9 cellular contexts compared by ENCODE assay signal in genomic region chr6:116531675-116532570, GRCh38. TPM values are rescaled to one million over a fixed set of nuclear protein-coding genes. Genes with fewer than 3 reads are reported as not detected.
A peak's percentile ranks its signal among the peaks of the same experiment; 100 is the strongest.
DNase-seq lines count a peak whose midpoint lies in the region; ATAC-seq and TF ChIP-seq lines count a peak whose summit lies in the region.
"Had no signal": no experiment of that assay in that cellular context is flagged by ENCODE, and none has a peak within 500 bp of the region (broad histone marks: within the 10 kb centered on the region; RNA-seq: fewer than 3 reads in every experiment).

No MANE protein-coding gene starts in this region.

- peaks cover 38% of the 10 kb centered on the region for H3K4me1 ChIP-seq in OCI-LY3 (ENCODE audit: low read length)
- peaks cover 3% of the 10 kb centered on the region for H3K4me1 ChIP-seq in fibroblast of lung (ENCODE audit: control insufficient read depth, extremely low read depth, insufficient read depth, low read length)
- peaks cover 32% of the 10 kb centered on the region for H3K4me1 ChIP-seq in neural progenitor cell
- no peaks in the 10 kb centered on the region for H3K4me1 ChIP-seq in upper lobe of right lung

- DNase-seq in COLO668 (lab: John Stamatoyannopoulos, UW; ENCODE audit: unreplicated experiment) (peak; percentile 44), fibroblast of lung (ENCODE audit: low read depth in 2 of 2) (peak; percentile 62 to 86), neural progenitor cell (ENCODE audit: low spot score) (peak; percentile 77), upper lobe of right lung (no peak)
- DNase-seq in activated CD8-positive, alpha-beta memory T cell treated with anti-CD3 and anti-CD28 coated beads, Interleukin-2, amount 50 U/mL, for 4 hours, result peak; percentile 59

- H3K27me3 Mint-ChIP-seq in neural progenitor cell (ENCODE audit: insufficient read depth, low read depth), result peaks cover 3% of the 10 kb centered on the region

- no peaks in the 10 kb centered on the region for H3K36me3 Mint-ChIP-seq in neural progenitor cell

- no peaks in the 10 kb centered on the region for H3K79me2 ChIP-seq in OCI-LY3 (ENCODE audit: low read length)
- no peaks in the 10 kb centered on the region for H3K79me2 ChIP-seq in fibroblast of lung (ENCODE audit: control insufficient read depth, insufficient read depth, low read length)
- no peaks in the 10 kb centered on the region for H3K79me2 ChIP-seq in neural progenitor cell (ENCODE audit: low read depth)

- H3K27ac Mint-ChIP-seq in neural progenitor cell, result no peak overlapping the region
- H3K27ac Mint-ChIP-seq: T-helper 1 cell treated with Interleukin-12 subunit alpha and Interleukin-12 subunit beta and Interleukin-4 antibody, amounts not matched to agents 30 μg/mL and 1 μg/mL, for 36 hours had no signal

- H3K4me1 Mint-ChIP-seq in neural progenitor cell, result peaks cover 48% of the 10 kb centered on the region

- no peaks in the 10 kb centered on the region for H3K9me3 Mint-ChIP-seq in neural progenitor cell
- H3K9me3 Mint-ChIP-seq: T-helper 1 cell treated with Interleukin-12 subunit alpha and Interleukin-12 subunit beta and Interleukin-4 antibody, amounts not matched to agents 30 μg/mL and 1 μg/mL, for 36 hours had no signal

- H3K4me2 ChIP-seq in OCI-LY3 (ENCODE audit: low read length) (peak overlapping the region; percentile 28), fibroblast of lung (ENCODE audit: extremely low read depth, insufficient read depth, low read length) (no peak overlapping the region), neural progenitor cell (no peak overlapping the region)

- H3F3A ChIP-seq in neural progenitor cell (ENCODE audit: low read depth), result peaks cover 27% of the 10 kb centered on the region

- H4K20me1 ChIP-seq in OCI-LY3 (ENCODE audit: insufficient read depth, low read length) (no peaks in the 10 kb centered on the region), fibroblast of lung (ENCODE audit: control insufficient read depth, extremely low read depth, insufficient read depth, low read length) (no peaks in the 10 kb centered on the region), neural progenitor cell (ENCODE audit: low read depth) (no peaks in the 10 kb centered on the region)

- H3K36me3 ChIP-seq in OCI-LY3 (replicated peaks; ENCODE audit: low read depth, low read length) (no peaks in the 10 kb centered on the region), fibroblast of lung (ENCODE audit: control insufficient read depth, insufficient read depth, low read length) (no peaks in the 10 kb centered on the region), neural progenitor cell (no peaks in the 10 kb centered on the region), upper lobe of right lung (no peaks in the 10 kb centered on the region)

- TF ChIP-seq CTCF in OCI-LY3 (IDR thresholded peaks at IDR 0.05; ENCODE audit: low read depth, low read length) (peak; percentile 62), fibroblast of lung (conservative IDR thresholded peaks at IDR 0.05 in 1 of 2, IDR thresholded peaks at IDR 0.05 in 1 of 2; ENCODE audit: low read depth in 1 of 2, low read length in 2 of 2) (peak; percentile 74 to 85), neural progenitor cell (IDR thresholded peaks at IDR 0.05) (peak; percentile 83), upper lobe of right lung (IDR thresholded peaks at IDR 0.05) (peak; percentile 86)

- no peaks in the 10 kb centered on the region for H3K9me3 ChIP-seq in OCI-LY3 (ENCODE audit: insufficient read depth, low read length)
- no peaks in the 10 kb centered on the region for H3K9me3 ChIP-seq in fibroblast of lung (ENCODE audit: control insufficient read depth, insufficient read depth, low read depth, low read length)
- no peaks in the 10 kb centered on the region for H3K9me3 ChIP-seq in neural progenitor cell (ENCODE audit: low read depth)
- no peaks in the 10 kb centered on the region for H3K9me3 ChIP-seq in upper lobe of right lung

- H2AFZ ChIP-seq in OCI-LY3 (ENCODE audit: low read depth, low read length) (no peak overlapping the region), fibroblast of lung (ENCODE audit: low read length) (no peak overlapping the region), neural progenitor cell (replicated peaks) (no peak overlapping the region)

- H3K27me3 ChIP-seq in OCI-LY3 (ENCODE audit: low read depth, low read length) (no peaks in the 10 kb centered on the region), fibroblast of lung (ENCODE audit: control insufficient read depth, insufficient read depth, low read length) (no peaks in the 10 kb centered on the region), neural progenitor cell (no peaks in the 10 kb centered on the region), upper lobe of right lung (no peaks in the 10 kb centered on the region)

- intact Hi-C loops in upper lobe of right lung (cut with DNase I), result no loop called here

- H3K27ac ChIP-seq in OCI-LY3 (ENCODE audit: low read length) (no peak overlapping the region), fibroblast of lung (ENCODE audit: insufficient read depth, low read length) (no peak overlapping the region), neural progenitor cell (no peak overlapping the region), upper lobe of right lung (no peak overlapping the region)

- H3K9ac ChIP-seq in OCI-LY3 (ENCODE audit: low read length) (no peak overlapping the region), fibroblast of lung (ENCODE audit: insufficient read depth, low read length) (no peak overlapping the region), neural progenitor cell (no peak overlapping the region)

- no peak overlapping the region for H3K4me3 ChIP-seq in OCI-LY3 (ENCODE audit: low read length)
- H3K4me3 ChIP-seq in fibroblast of lung (replicated peaks in 1 of 4; ENCODE audit: control extremely low read depth in 1 of 4, insufficient read depth in 1 of 4, low read depth in 3 of 4, low read length in 4 of 4), result no peak overlapping the region
- H3K4me3 ChIP-seq in neural progenitor cell, result no peak overlapping the region
- H3K4me3 ChIP-seq in upper lobe of right lung, result no peak overlapping the region

- no peak overlapping the region for H3K4me3 Mint-ChIP-seq in neural progenitor cell
- H3K4me3 Mint-ChIP-seq: T-helper 1 cell treated with Interleukin-12 subunit alpha and Interleukin-12 subunit beta and Interleukin-4 antibody, amounts not matched to agents 30 μg/mL and 1 μg/mL, for 36 hours had no signal

- ATAC-seq in GM19328 (IDR thresholded peaks at IDR 0.05; ENCODE audit: unreplicated experiment) (peak; percentile 52), HG03460 (IDR thresholded peaks at IDR 0.05; ENCODE audit: unreplicated experiment) (peak; percentile 73), upper lobe of right lung (peak; percentile 93)

RNA-seq across cellular contexts. Expression of gene TRAPPC3L, which starts 13.6 kb away (rescaled TPM):
- total RNA-seq in fibroblast of lung, result under 0.01 TPM in 2 replicates
- 0.02 and 0.05 TPM in 2 replicates for polyA plus RNA-seq in fibroblast of lung
- not detected in 2 replicates for polyA plus RNA-seq in fibroblast of lung (2012)
- not detected in 2 replicates for polyA minus RNA-seq in fibroblast of lung (ENCODE audit: low replicate concordance)
- total RNA-seq in neural progenitor cell (ENCODE audit: low replicate concordance), result not detected in 2 replicates
- total RNA-seq in upper lobe of right lung, result 0.64 TPM

RNA-seq across cellular contexts. Expression of gene CALHM5, which starts 20.5 kb away (rescaled TPM):
- total RNA-seq in fibroblast of lung, result 4.1 and 4.4 TPM in 2 replicates
- polyA plus RNA-seq in fibroblast of lung, result 3.2 and 8.3 TPM in 2 replicates
- polyA plus RNA-seq in fibroblast of lung (2012), result 2.7 and 6.4 TPM in 2 replicates
- 3.1 and 3.9 TPM in 2 replicates for polyA minus RNA-seq in fibroblast of lung (ENCODE audit: low replicate concordance)
- 0.07 and 0.09 TPM in 2 replicates for total RNA-seq in neural progenitor cell (ENCODE audit: low replicate concordance)
- total RNA-seq in upper lobe of right lung, result 1.9 TPM

RNA-seq across cellular contexts. Expression of gene CALHM4, which starts 21.6 kb away (rescaled TPM):
- total RNA-seq in fibroblast of lung (not detected in 2 replicates), neural progenitor cell (ENCODE audit: low replicate concordance) (not detected in 2 replicates), upper lobe of right lung (not detected)
- polyA plus RNA-seq in fibroblast of lung, result not detected in 2 replicates
- polyA plus RNA-seq in fibroblast of lung (2012), result not detected in 2 replicates
- polyA minus RNA-seq in fibroblast of lung (ENCODE audit: low replicate concordance), result not detected in 2 replicates

RNA-seq across cellular contexts. Expression of gene RWDD1, which starts 39.4 kb away (rescaled TPM):
- total RNA-seq in fibroblast of lung, result 21.1 and 22.8 TPM in 2 replicates
- polyA plus RNA-seq in fibroblast of lung, result 53.8 and 60.3 TPM in 2 replicates
- 57.1 and 59.5 TPM in 2 replicates for polyA plus RNA-seq in fibroblast of lung (2012)
- polyA minus RNA-seq in fibroblast of lung (ENCODE audit: low replicate concordance), result 5.6 and 7.7 TPM in 2 replicates
- total RNA-seq in neural progenitor cell (ENCODE audit: low replicate concordance), result 28.0 and 43.2 TPM in 2 replicates
- 37.4 TPM for total RNA-seq in upper lobe of right lung
